11 cellular contexts compared by ENCODE assay signal in genomic region chr1:13754003-13754402, GRCh38. TPM values are rescaled to one million over a fixed set of nuclear protein-coding genes. Genes with fewer than 3 reads are reported as not detected.
DNase-seq lines count a peak whose midpoint lies in the region; ATAC-seq and TF ChIP-seq lines count a peak whose summit lies in the region.
"Had no signal": no experiment of that assay in that cellular context is flagged by ENCODE, and none has a peak within 500 bp of the region (broad histone marks: within the 10 kb centered on the region; RNA-seq: fewer than 3 reads in every experiment).

No MANE protein-coding gene starts in this region.

- H3K27me3 Mint-ChIP-seq in chondrocyte (ENCODE audit: low read depth), result no peaks in the 10 kb centered on the region

- peak; percentile 43 for ATAC-seq in GM19351 (IDR thresholded peaks at IDR 0.05; ENCODE audit: unreplicated experiment)
- ATAC-seq in HG03159 (IDR thresholded peaks at IDR 0.05; ENCODE audit: unreplicated experiment), result peak; percentile 30
- no peak for ATAC-seq in HG03469 (IDR thresholded peaks at IDR 0.05; ENCODE audit: unreplicated experiment)

- DNase-seq in chondrocyte (ENCODE audit: low spot score), result no peak
- no peak for DNase-seq in amygdala (lab: John Stamatoyannopoulos, UW)
- DNase-seq in effector CD4-positive, alpha-beta T cell, result no peak
- no peak for DNase-seq in NCI-H1694 treated with DMSO at 0.1 percent for 48 hours (lab: John Stamatoyannopoulos, UW)
- DNase-seq: left ventricle myocardium superior, testis had no signal

- H3K4me3 Mint-ChIP-seq in chondrocyte (ENCODE audit: unreplicated experiment), result no peak overlapping the region
- H3K4me3 Mint-ChIP-seq: T-helper 2 cell treated with Interferon-gamma antibody and Interleukin-4, amounts not matched to agents 5 μg/mL and 100 μg/mL, for 36 hours had no signal

- no peak for TF ChIP-seq CTCF in chondrocyte (IDR thresholded peaks at IDR 0.05)

- H3K4me3 ChIP-seq in GM08714 (ENCODE audit: low read length), result peak overlapping the region; percentile 57; the same call in 1 of the 2 replicates
- H3K4me3 ChIP-seq: testis had no signal

- H3K36me3 Mint-ChIP-seq in chondrocyte (ENCODE audit: low read depth), result peaks cover 3% of the 10 kb centered on the region

- no peaks in the 10 kb centered on the region for H3K9me3 Mint-ChIP-seq in chondrocyte (ENCODE audit: low read depth)
- H3K9me3 Mint-ChIP-seq: T-helper 2 cell treated with Interferon-gamma antibody and Interleukin-4, amounts not matched to agents 5 μg/mL and 100 μg/mL, for 36 hours had no signal

- H3K4me1 Mint-ChIP-seq in chondrocyte (ENCODE audit: low read depth), result peaks cover 77% of the 10 kb centered on the region

- peak overlapping the region; percentile 14 for H3K27ac Mint-ChIP-seq in chondrocyte (ENCODE audit: unreplicated experiment)
- H3K27ac Mint-ChIP-seq: T-helper 2 cell treated with Interferon-gamma antibody and Interleukin-4, amounts not matched to agents 5 μg/mL and 100 μg/mL, for 36 hours had no signal

RNA-seq across cellular contexts. Expression of gene PRDM2, which starts 54.0 kb away (rescaled TPM):
- 35.6 to 46.8 TPM (median 36.8 TPM) in 3 replicates for total RNA-seq in chondrocyte
